In the genomic region with DNA sequence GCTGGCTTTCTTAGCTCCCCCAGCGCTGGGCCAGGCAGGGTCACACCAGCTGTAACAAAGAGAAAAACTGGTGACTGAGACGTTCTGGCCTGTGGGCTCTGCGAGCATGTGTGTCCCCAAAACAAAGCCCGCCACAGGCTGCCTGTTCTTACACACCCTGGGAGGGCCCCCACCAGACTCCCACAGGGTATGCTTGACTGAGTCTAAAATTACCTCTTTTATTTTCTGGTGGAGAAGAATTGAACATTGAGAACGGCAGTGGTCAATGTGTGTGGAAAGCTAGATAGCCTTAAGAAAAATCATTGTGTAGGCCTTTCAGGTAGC, we compare ENCODE assay signal across 12 cellular contexts. TPM values are rescaled to one million over a fixed set of nuclear protein-coding genes. Genes with fewer than 3 reads are reported as not detected.
DNase-seq lines count a peak whose midpoint lies in the region; ATAC-seq and TF ChIP-seq lines count a peak whose summit lies in the region.
"Had no signal": no experiment of that assay in that cellular context is flagged by ENCODE, and none has a peak within 500 bp of the region (broad histone marks: within the 10 kb centered on the region; RNA-seq: fewer than 3 reads in every experiment).

No MANE protein-coding gene starts in this region.

- WGBS in neuronal stem cell (ENCODE audit: extremely low coverage in 2 of 2, insufficient read length in 2 of 2, insufficient replicate concordance in 1 of 2), 2 donors = no CpG with 5 or more reads among the region's 5 CpGs

- H3K4me2 ChIP-seq in neuronal stem cell (ENCODE audit: insufficient read depth, low read length, poor library complexity, severe bottlenecking) = no peak overlapping the region

- H3K4me3 ChIP-seq in neuronal stem cell (ENCODE audit: low read length in 2 of 2) (no peak overlapping the region), foreskin fibroblast (ENCODE audit: low read depth in 1 of 2, low read length in 2 of 2) (no peak overlapping the region)
- H3K4me3 ChIP-seq: coronary artery had no signal

- DNase-seq in neuronal stem cell (ENCODE audit: low spot score) (no peak), SW480 (ENCODE audit: low spot score) (no peak), foreskin fibroblast (no peak), AG08395 (ENCODE audit: low spot score) (no peak)
- DNase-seq in activated CD4-positive, alpha-beta T cell treated with anti-CD3 and anti-CD28 coated beads, Interleukin-2, amount 10 ng/mL, durations not matched to agents 7 days and 5 days = no peak

- ATAC-seq in GM18873 (IDR thresholded peaks at IDR 0.05; ENCODE audit: low FRiP score, unreplicated experiment) (peak; percentile 58), HG02588 (IDR thresholded peaks at IDR 0.05; ENCODE audit: unreplicated experiment) (peak; percentile 65), HG03558 (IDR thresholded peaks at IDR 0.05; ENCODE audit: extremely low read depth, unreplicated experiment) (peak; percentile 47)

- H3K27me3 Mint-ChIP-seq in activated CD4-positive, alpha-beta T cell treated with anti-CD3 and anti-CD28 coated beads, Interleukin-2, amount 10 ng/mL, durations not matched to agents 7 days and 5 days = peaks cover 2% of the 10 kb centered on the region

- no peak overlapping the region for H3K9ac ChIP-seq in neuronal stem cell (ENCODE audit: low read depth, low read length, poor library complexity)

- H3K9me3 Mint-ChIP-seq in activated CD4-positive, alpha-beta T cell treated with anti-CD3 and anti-CD28 coated beads, Interleukin-2, amount 10 ng/mL, durations not matched to agents 7 days and 5 days = no peaks in the 10 kb centered on the region
- H3K9me3 Mint-ChIP-seq: activated T-helper 1 cell treated with anti-CD3 and anti-CD28 coated beads, Interleukin-12 subunit alpha, Interleukin-12 subunit beta, Interleukin-2, Interleukin-4 antibody, amounts not matched to agents 30 ng/mL and 10 ng/mL and 1 ng/mL, durations not matched to agents 14 hours and 24 hours and 36 hours; mesothelial cell of epicardium had no signal

- H3K27ac ChIP-seq in neuronal stem cell (replicated peaks; ENCODE audit: low read length) = no peak overlapping the region

- no peak overlapping the region for H2AFZ ChIP-seq in neuronal stem cell (ENCODE audit: low read length)

- no peak overlapping the region for H3K27ac Mint-ChIP-seq in activated CD4-positive, alpha-beta T cell treated with anti-CD3 and anti-CD28 coated beads, Interleukin-2, amount 10 ng/mL, durations not matched to agents 7 days and 5 days
- H3K27ac Mint-ChIP-seq: activated T-helper 1 cell treated with anti-CD3 and anti-CD28 coated beads, Interleukin-12 subunit alpha, Interleukin-12 subunit beta, Interleukin-2, Interleukin-4 antibody, amounts not matched to agents 30 ng/mL and 10 ng/mL and 1 ng/mL, durations not matched to agents 14 hours and 24 hours and 36 hours; mesothelial cell of epicardium had no signal

- no peak overlapping the region for H4K8ac ChIP-seq in neuronal stem cell (ENCODE audit: low read depth, low read length)

- H3K27me3 ChIP-seq in neuronal stem cell (ENCODE audit: control insufficient read depth in 3 of 3, insufficient read depth in 3 of 3, low read depth in 1 of 3, low read length in 3 of 3) = peaks cover 0 to 5% (median 0%) of the 10 kb centered on the region in 3 experiments

- H3K14ac ChIP-seq in neuronal stem cell (ENCODE audit: low read length) = no peak overlapping the region

- POLR2A ChIA-PET in activated CD4-positive, alpha-beta T cell treated with anti-CD3 and anti-CD28 coated beads, Interleukin-2, amount 10 ng/mL, durations not matched to agents 7 days and 5 days (lab: Charles Lee) = no interaction called here

- no peaks in the 10 kb centered on the region for H3K9me3 ChIP-seq in neuronal stem cell (replicated peaks in 1 of 2; ENCODE audit: control insufficient read depth in 2 of 2, insufficient read depth in 1 of 2, low read depth in 1 of 2, low read length in 2 of 2)

- H3K36me3 ChIP-seq in neuronal stem cell (replicated peaks in 1 of 2; ENCODE audit: control insufficient read depth in 2 of 2, insufficient read depth in 2 of 2, low read length in 2 of 2) = no peaks in the 10 kb centered on the region

- no peaks in the 10 kb centered on the region for H3K36me3 Mint-ChIP-seq in activated CD4-positive, alpha-beta T cell treated with anti-CD3 and anti-CD28 coated beads, Interleukin-2, amount 10 ng/mL, durations not matched to agents 7 days and 5 days (ENCODE audit: low read depth)
- H3K36me3 Mint-ChIP-seq: mesothelial cell of epicardium had no signal

- H3K79me1 ChIP-seq in neuronal stem cell (ENCODE audit: low read depth, low read length) = no peaks in the 10 kb centered on the region

- H3K4me3 Mint-ChIP-seq in activated CD4-positive, alpha-beta T cell treated with anti-CD3 and anti-CD28 coated beads, Interleukin-2, amount 10 ng/mL, durations not matched to agents 7 days and 5 days = no peak overlapping the region
- H3K4me3 Mint-ChIP-seq: activated T-helper 1 cell treated with anti-CD3 and anti-CD28 coated beads, Interleukin-12 subunit alpha, Interleukin-12 subunit beta, Interleukin-2, Interleukin-4 antibody, amounts not matched to agents 30 ng/mL and 10 ng/mL and 1 ng/mL, durations not matched to agents 14 hours and 24 hours and 36 hours; mesothelial cell of epicardium had no signal

- H2AK5ac ChIP-seq in neuronal stem cell (ENCODE audit: low read depth, low read length) = peak overlapping the region; percentile 10

- TF ChIP-seq CTCF in foreskin fibroblast (IDR thresholded peaks at IDR 0.05; ENCODE audit: low read depth, low read length) = no peak

- no peak overlapping the region for H2BK15ac ChIP-seq in neuronal stem cell (ENCODE audit: low read length)

- H2BK12ac ChIP-seq in neuronal stem cell (ENCODE audit: low read length) = peak overlapping the region; percentile 19

- no peak overlapping the region for H2BK5ac ChIP-seq in neuronal stem cell (ENCODE audit: low read length)

- no peak overlapping the region for H3K23ac ChIP-seq in neuronal stem cell (ENCODE audit: low read depth, low read length, poor library complexity)

- no peak overlapping the region for H2BK120ac ChIP-seq in neuronal stem cell (ENCODE audit: low read depth, low read length)

- H3K18ac ChIP-seq in neuronal stem cell (ENCODE audit: low read length) = peak overlapping the region; percentile 62

- no peak overlapping the region for H3K4ac ChIP-seq in neuronal stem cell (ENCODE audit: low read length)

- no peaks in the 10 kb centered on the region for H3K4me1 Mint-ChIP-seq in activated CD4-positive, alpha-beta T cell treated with anti-CD3 and anti-CD28 coated beads, Interleukin-2, amount 10 ng/mL, durations not matched to agents 7 days and 5 days

- no peak overlapping the region for H4K91ac ChIP-seq in neuronal stem cell (ENCODE audit: low read depth, low read length, poor library complexity)

- CTCF ChIA-PET in activated CD4-positive, alpha-beta T cell treated with anti-CD3 and anti-CD28 coated beads, Interleukin-2, amount 10 ng/mL, durations not matched to agents 7 days and 5 days (lab: Charles Lee) = interaction anchor here (0.8 kb wide), 1 partner anchor 11 kb away, joined by 4 read pairs; no protein-coding TSS in a partner anchor

- H3K4me1 ChIP-seq in neuronal stem cell (ENCODE audit: control insufficient read depth in 2 of 2, insufficient read depth in 1 of 2, low read depth in 1 of 2, low read length in 2 of 2) = peaks cover 0 to 30% of the 10 kb centered on the region in 2 donors

RNA-seq across cellular contexts. Expression of gene C10orf71, which starts 0.8 kb away (rescaled TPM):
- 0.01 TPM for polyA plus RNA-seq in neuronal stem cell (2013, experiment 1 of 2)
- 0.03 TPM for polyA plus RNA-seq in neuronal stem cell (2013, experiment 2 of 2)
- not detected for total RNA-seq in activated CD4-positive, alpha-beta T cell treated with anti-CD3 and anti-CD28 coated beads, Interleukin-2, amount 10 ng/mL, durations not matched to agents 7 days and 5 days
- total RNA-seq: activated T-helper 1 cell treated with anti-CD3 and anti-CD28 coated beads, Interleukin-12 subunit alpha, Interleukin-12 subunit beta, Interleukin-2, Interleukin-4 antibody, amounts not matched to agents 30 ng/mL and 10 ng/mL and 1 ng/mL, durations not matched to agents 14 hours and 24 hours and 36 hours; LHCN-M2; mesothelial cell of epicardium had no signal
